ENCODE assay signal across 9 cellular contexts in genomic region chrX:47568656-47569295, GRCh38. TPM values are rescaled to one million over a fixed set of nuclear protein-coding genes. Genes with fewer than 3 reads are reported as not detected.
DNase-seq lines count a peak whose midpoint lies in the region; ATAC-seq and TF ChIP-seq lines count a peak whose summit lies in the region.
"Had no signal": no experiment of that assay in that cellular context is flagged by ENCODE, and none has a peak within 500 bp of the region (broad histone marks: within the 10 kb centered on the region; RNA-seq: fewer than 3 reads in every experiment).

No MANE protein-coding gene starts in this region.

- peaks cover 17 to 19% of the 10 kb centered on the region in 2 donors for H3K36me3 Mint-ChIP-seq in activated T-cell treated with anti-CD3 and anti-CD28 coated beads, Interleukin-2, amount 50 U/mL, for 72 hours (ENCODE audit: insufficient read depth in 2 of 2)

- H3K27ac ChIP-seq in liver (ENCODE audit: low read depth in 1 of 2, low read length in 2 of 2): no peak overlapping the region

- 98% methylated on average over 13 of the region's 13 CpGs for WGBS in liver

- peaks cover 12% of the 10 kb centered on the region for H3K36me3 ChIP-seq in BE2C
- H3K36me3 ChIP-seq in H7 (replicated peaks; ENCODE audit: control insufficient read depth, insufficient read depth, low read length): peaks cover 4% of the 10 kb centered on the region
- H3K36me3 ChIP-seq in liver (ENCODE audit: control insufficient read depth in 4 of 4, insufficient read depth in 3 of 4, low read depth in 1 of 4, low read length in 3 of 4): peaks cover 9 to 60% (median 20%) of the 10 kb centered on the region in 4 donors

- ATAC-seq in activated T-cell treated with anti-CD3 and anti-CD28 coated beads, Interleukin-2, amount 50 U/mL, for 72 hours (replicated peaks in 1 of 2): peak; percentile 32 to 33
- ATAC-seq in HG03280 (IDR thresholded peaks at IDR 0.05; ENCODE audit: unreplicated experiment) (no peak), GM19397 (IDR thresholded peaks at IDR 0.05; ENCODE audit: unreplicated experiment) (no peak)

- H3K27me3 Mint-ChIP-seq in activated T-cell treated with anti-CD3 and anti-CD28 coated beads, Interleukin-2, amount 50 U/mL, for 72 hours (ENCODE audit: low read depth): peaks cover 8% of the 10 kb centered on the region

- TF ChIP-seq RAD21 in liver (IDR thresholded peaks at IDR 0.05): peak in 1 of 2 donors; percentile 28

- no peaks in the 10 kb centered on the region for H3K9me3 Mint-ChIP-seq in activated T-cell treated with anti-CD3 and anti-CD28 coated beads, Interleukin-2, amount 50 U/mL, for 72 hours
- H3K9me3 Mint-ChIP-seq: dendritic cell treated with granulocyte-macrophage colony-stimulating factor and Interleukin-4, amounts not matched to agents 40 ng/mL and 50 ng/mL, for 4 days had no signal

- H3K27ac Mint-ChIP-seq in activated T-cell treated with anti-CD3 and anti-CD28 coated beads, Interleukin-2, amount 50 U/mL, for 72 hours: no peak overlapping the region
- H3K27ac Mint-ChIP-seq: dendritic cell treated with granulocyte-macrophage colony-stimulating factor and Interleukin-4, amounts not matched to agents 40 ng/mL and 50 ng/mL, for 4 days had no signal

- DNase-seq in BE2C: peak; percentile 37
- peak; percentile 76 for DNase-seq in H7
- DNase-seq in activated T-cell treated with anti-CD3 and anti-CD28 coated beads, Interleukin-2, amount 50 U/mL, for 72 hours: peak; percentile 39 to 48
- DNase-seq in DMS153 (lab: John Stamatoyannopoulos, UW): no peak
- no peak for DNase-seq in GM19240 (ENCODE audit: insufficient read length, low spot score)

- no peak overlapping the region for H3K9ac ChIP-seq in liver (ENCODE audit: low read depth in 1 of 2, low read length in 2 of 2)

- H3K4me1 ChIP-seq in BE2C (no peaks in the 10 kb centered on the region), liver (ENCODE audit: control insufficient read depth in 4 of 4, insufficient read depth in 4 of 4, low read length in 3 of 4) (no peaks in the 10 kb centered on the region)

- peaks cover 17% of the 10 kb centered on the region for H3K4me1 Mint-ChIP-seq in activated T-cell treated with anti-CD3 and anti-CD28 coated beads, Interleukin-2, amount 50 U/mL, for 72 hours (ENCODE audit: low read depth)

- TF ChIP-seq CTCF in BE2C (IDR thresholded peaks at IDR 0.05; ENCODE audit: low read depth, low read length): peak; percentile 42
- TF ChIP-seq CTCF in liver (IDR thresholded peaks at IDR 0.05; ENCODE audit: low read depth, low read length, missing input control): peak; percentile 19

- no peaks in the 10 kb centered on the region for H3K9me3 ChIP-seq in BE2C
- no peaks in the 10 kb centered on the region for H3K9me3 ChIP-seq in liver (ENCODE audit: control insufficient read depth in 4 of 4, low read length in 3 of 4)

- H3K27me3 ChIP-seq in BE2C (no peaks in the 10 kb centered on the region), H7 (ENCODE audit: control insufficient read depth, insufficient read depth, low read length) (no peaks in the 10 kb centered on the region; the same call in 1 of the 2 replicates), liver (ENCODE audit: control insufficient read depth in 4 of 4, insufficient read depth in 4 of 4, low read length in 3 of 4) (no peaks in the 10 kb centered on the region)

- H3K4me3 Mint-ChIP-seq in activated T-cell treated with anti-CD3 and anti-CD28 coated beads, Interleukin-2, amount 50 U/mL, for 72 hours: no peak overlapping the region
- H3K4me3 Mint-ChIP-seq: dendritic cell treated with granulocyte-macrophage colony-stimulating factor and Interleukin-4, amounts not matched to agents 40 ng/mL and 50 ng/mL, for 4 days had no signal

- H3K4me3 ChIP-seq in BE2C (ENCODE audit: low read depth, low read length) (no peak overlapping the region), H7 (ENCODE audit: insufficient read depth, low read depth, low read length) (no peak overlapping the region), liver (ENCODE audit: low read depth in 1 of 3, low read length in 3 of 3) (no peak overlapping the region)

TF ChIP-seq in liver, 16 proteins besides CTCF, POLR2A, EP300 and RAD21:
- TF ChIP-seq FOXA2 (IDR thresholded peaks at IDR 0.05): no peak
- TF ChIP-seq JUND (IDR thresholded peaks at IDR 0.05): no peak
- no peak for TF ChIP-seq ATF3 (IDR thresholded peaks at IDR 0.05)
- no peak for TF ChIP-seq NR2F2 (IDR thresholded peaks at IDR 0.05)
- no peak for TF ChIP-seq EGR1 (IDR thresholded peaks at IDR 0.05; ENCODE audit: low read depth in 2 of 2)
- TF ChIP-seq, protein P1, sequence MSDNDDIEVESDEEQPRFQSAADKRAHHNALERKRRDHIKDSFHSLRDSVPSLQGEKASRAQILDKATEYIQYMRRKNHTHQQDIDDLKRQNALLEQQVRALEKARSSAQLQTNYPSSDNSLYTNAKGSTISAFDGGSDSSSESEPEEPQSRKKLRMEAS (IDR thresholded peaks at IDR 0.05): no peak
- no peak for TF ChIP-seq TAF1 (conservative IDR thresholded peaks at IDR 0.05)
- no peak for TF ChIP-seq ZBTB33 (IDR thresholded peaks at IDR 0.05)
- TF ChIP-seq YY1 (IDR thresholded peaks at IDR 0.05): no peak
- TF ChIP-seq SP1 (IDR thresholded peaks at IDR 0.05): no peak
- TF ChIP-seq GABPA (IDR thresholded peaks at IDR 0.05 in 1 of 2, conservative IDR thresholded peaks at IDR 0.05 in 1 of 2): no peak
- TF ChIP-seq HNF4G (IDR thresholded peaks at IDR 0.05): no peak
- TF ChIP-seq RXRA (IDR thresholded peaks at IDR 0.05): no peak
- TF ChIP-seq, protein P2, sequence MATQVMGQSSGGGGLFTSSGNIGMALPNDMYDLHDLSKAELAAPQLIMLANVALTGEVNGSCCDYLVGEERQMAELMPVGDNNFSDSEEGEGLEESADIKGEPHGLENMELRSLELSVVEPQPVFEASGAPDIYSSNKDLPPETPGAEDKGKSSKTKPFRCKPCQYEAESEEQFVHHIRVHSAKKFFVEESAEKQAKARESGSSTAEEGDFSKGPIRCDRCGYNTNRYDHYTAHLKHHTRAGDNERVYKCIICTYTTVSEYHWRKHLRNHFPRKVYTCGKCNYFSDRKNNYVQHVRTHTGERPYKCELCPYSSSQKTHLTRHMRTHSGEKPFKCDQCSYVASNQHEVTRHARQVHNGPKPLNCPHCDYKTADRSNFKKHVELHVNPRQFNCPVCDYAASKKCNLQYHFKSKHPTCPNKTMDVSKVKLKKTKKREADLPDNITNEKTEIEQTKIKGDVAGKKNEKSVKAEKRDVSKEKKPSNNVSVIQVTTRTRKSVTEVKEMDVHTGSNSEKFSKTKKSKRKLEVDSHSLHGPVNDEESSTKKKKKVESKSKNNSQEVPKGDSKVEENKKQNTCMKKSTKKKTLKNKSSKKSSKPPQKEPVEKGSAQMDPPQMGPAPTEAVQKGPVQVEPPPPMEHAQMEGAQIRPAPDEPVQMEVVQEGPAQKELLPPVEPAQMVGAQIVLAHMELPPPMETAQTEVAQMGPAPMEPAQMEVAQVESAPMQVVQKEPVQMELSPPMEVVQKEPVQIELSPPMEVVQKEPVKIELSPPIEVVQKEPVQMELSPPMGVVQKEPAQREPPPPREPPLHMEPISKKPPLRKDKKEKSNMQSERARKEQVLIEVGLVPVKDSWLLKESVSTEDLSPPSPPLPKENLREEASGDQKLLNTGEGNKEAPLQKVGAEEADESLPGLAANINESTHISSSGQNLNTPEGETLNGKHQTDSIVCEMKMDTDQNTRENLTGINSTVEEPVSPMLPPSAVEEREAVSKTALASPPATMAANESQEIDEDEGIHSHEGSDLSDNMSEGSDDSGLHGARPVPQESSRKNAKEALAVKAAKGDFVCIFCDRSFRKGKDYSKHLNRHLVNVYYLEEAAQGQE (IDR thresholded peaks at IDR 0.05): no peak
- TF ChIP-seq HNF4A (conservative IDR thresholded peaks at IDR 0.05): no peak
- no peak for TF ChIP-seq FOXA1 (IDR thresholded peaks at IDR 0.05)

RNA-seq across cellular contexts. Expression of gene ARAF, which starts 7.8 kb away (rescaled TPM):
- polyA plus RNA-seq in BE2C (2012; ENCODE audit: insufficient read depth, insufficient read length, low read depth): 90.3 TPM
- 34.4 and 38.2 TPM in 2 replicates for total RNA-seq in H7 (2014; rRNA removed; shearing (Covaris generic))
- 10 to 100 TPM; 94.7 to 97.5 TPM for total RNA-seq in activated T-cell treated with anti-CD3 and anti-CD28 coated beads, Interleukin-2, amount 50 U/mL, for 72 hours
- total RNA-seq in liver: 10 to 100 TPM; 16.2 to 32.4 TPM
- polyA plus RNA-seq in liver: 10 to 100 TPM; 45.4 to 59.8 TPM

RNA-seq across cellular contexts. Expression of gene TIMP1, which starts 13.5 kb away (rescaled TPM):
- 243 TPM for polyA plus RNA-seq in BE2C (2012; ENCODE audit: insufficient read depth, insufficient read length, low read depth)
- total RNA-seq in H7 (2014; rRNA removed; shearing (Covaris generic)): 59.6 and 66.1 TPM in 2 replicates
- 10 to 100 TPM; 31.5 to 71.2 TPM for total RNA-seq in activated T-cell treated with anti-CD3 and anti-CD28 coated beads, Interleukin-2, amount 50 U/mL, for 72 hours
- total RNA-seq in liver: 10 to 100 TPM; 18.0 to 79.4 TPM
- polyA plus RNA-seq in liver: 1,000 to 10,000 TPM in 1 of 2 donors, 100 to 1,000 TPM in 1; 213 to 1,609 TPM

RNA-seq across cellular contexts. Expression of gene SYN1, which starts 50.9 kb away (rescaled TPM):
- polyA plus RNA-seq in BE2C (2012; ENCODE audit: insufficient read depth, insufficient read length, low read depth): 10.8 TPM
- total RNA-seq in H7 (2014; rRNA removed; shearing (Covaris generic)): 0.81 and 2.1 TPM in 2 replicates
- 1 to 10 TPM in 1 of 2 donors, under 1 TPM in 1; 0.67 to 2.0 TPM for total RNA-seq in activated T-cell treated with anti-CD3 and anti-CD28 coated beads, Interleukin-2, amount 50 U/mL, for 72 hours
- total RNA-seq in liver: under 1 TPM; 0.09 to 0.33 TPM
- 1 to 10 TPM in 1 of 2 donors, under 1 TPM in 1; 0.86 to 2.5 TPM for polyA plus RNA-seq in liver

Comparison
In these comparisons a context has a peak if more than half of its experiments do, and no peak if none do; other contexts are left out.
1. DNase-seq: peak in BE2C (single experiment), H7 (single experiment) and activated T-cell treated with anti-CD3 and anti-CD28 coated beads, Interleukin-2, amount 50 U/mL, for 72 hours (2 of 2); none in DMS153 (single experiment) and GM19240 (single experiment).
2. ATAC-seq: peak in activated T-cell treated with anti-CD3 and anti-CD28 coated beads, Interleukin-2, amount 50 U/mL, for 72 hours (2 of 2); none in HG03280 (single experiment) and GM19397 (single experiment).